2 cellular contexts compared by ENCODE assay signal in genomic region chr4:1416051-1416947, GRCh38.
TF ChIP-seq lines count a peak whose summit lies in the region.

No MANE protein-coding gene starts in this region.

TF ChIP-seq in HepG2, 621 proteins besides CTCF, POLR2A, EP300 and RAD21 (continued from another document and continues in another):
- TF ChIP-seq TERF1 (CRISPR knock-in tag; IDR thresholded peaks at IDR 0.05) (no peak), POGK (CRISPR knock-in tag; conservative IDR thresholded peaks at IDR 0.05) (no peak), NCOA1 (CRISPR knock-in tag; IDR thresholded peaks at IDR 0.05) (no peak), ONECUT2 (CRISPR knock-in tag; IDR thresholded peaks at IDR 0.05) (no peak), DMTF1 (CRISPR knock-in tag; IDR thresholded peaks at IDR 0.05) (no peak), ZNF24 (IDR thresholded peaks at IDR 0.05) (no peak), KAT2B (IDR thresholded peaks at IDR 0.05; ENCODE audit: borderline replicate concordance, low read depth, low read length) (no peak), ZNF12 (CRISPR knock-in tag; IDR thresholded peaks at IDR 0.05) (no peak), DZIP1 (CRISPR knock-in tag; IDR thresholded peaks at IDR 0.05) (no peak), ARNT2 (CRISPR knock-in tag; IDR thresholded peaks at IDR 0.05; ENCODE audit: low read depth) (no peak), ZNF275 (CRISPR knock-in tag; IDR thresholded peaks at IDR 0.05; ENCODE audit: borderline replicate concordance) (no peak), UBTF (CRISPR knock-in tag; IDR thresholded peaks at IDR 0.05) (no peak), ZNF747 (CRISPR knock-in tag; IDR thresholded peaks at IDR 0.05; ENCODE audit: borderline replicate concordance) (no peak)

TF ChIP-seq in SK-N-SH treated with all-trans-retinoic acid at 6 μM for 48 hours, 23 proteins besides CTCF, POLR2A, EP300 and RAD21:
- no peak for TF ChIP-seq TSHZ2 (CRISPR knock-in tag; IDR thresholded peaks at IDR 0.05)
- no peak for TF ChIP-seq CSDC2 (CRISPR knock-in tag; IDR thresholded peaks at IDR 0.05)
- no peak for TF ChIP-seq PATZ1 (CRISPR knock-in tag; IDR thresholded peaks at IDR 0.05; ENCODE audit: borderline replicate concordance)
- TF ChIP-seq GLIS3 (CRISPR knock-in tag; IDR thresholded peaks at IDR 0.05): no peak
- TF ChIP-seq POU6F1 (CRISPR knock-in tag; IDR thresholded peaks at IDR 0.05; ENCODE audit: borderline replicate concordance, low read depth): no peak
- no peak for TF ChIP-seq ISL1 (CRISPR knock-in tag; IDR thresholded peaks at IDR 0.05)
- no peak for TF ChIP-seq TOX (CRISPR knock-in tag; IDR thresholded peaks at IDR 0.05; ENCODE audit: borderline replicate concordance)
- TF ChIP-seq SNAI2 (CRISPR knock-in tag; IDR thresholded peaks at IDR 0.05): no peak
- TF ChIP-seq ARNTL (CRISPR knock-in tag; IDR thresholded peaks at IDR 0.05; ENCODE audit: borderline replicate concordance, low read depth): no peak
- TF ChIP-seq CSRNP3 (CRISPR knock-in tag; IDR thresholded peaks at IDR 0.05): no peak
- no peak for TF ChIP-seq RARB (CRISPR knock-in tag; IDR thresholded peaks at IDR 0.05)
- TF ChIP-seq ZNF8 (CRISPR knock-in tag; IDR thresholded peaks at IDR 0.05): no peak
- TF ChIP-seq ZC3H10 (CRISPR knock-in tag; IDR thresholded peaks at IDR 0.05): no peak
